Comparison of ENCODE assay signal across 8 cellular contexts in genomic region chr10:5814110-5815107, GRCh38. TPM values are rescaled to one million over a fixed set of nuclear protein-coding genes. Genes with fewer than 3 reads are reported as not detected.
DNase-seq lines count a peak whose midpoint lies in the region; ATAC-seq and TF ChIP-seq lines count a peak whose summit lies in the region.

No MANE protein-coding gene starts in this region.

- no peak for TF ChIP-seq POLR2A in adrenal gland (IDR thresholded peaks at IDR 0.05)

- intact Hi-C loops in adrenal gland (cut with DNase I), result loop anchor here in 1 of 2 donors (10.0 kb wide), 1 partner anchor 50 kb away; no protein-coding TSS in a partner anchor
- intact Hi-C loops in tibial artery (cut with DNase I; ENCODE audit: low total_unique reads), result loop anchor here (10.0 kb wide), 2 partner anchors 180 to 370 kb away; no protein-coding TSS in a partner anchor

- H3K9me3 ChIP-seq in DOHH2 (ENCODE audit: control insufficient read depth, insufficient read depth, low read length), result no peaks in the 10 kb centered on the region
- no peaks in the 10 kb centered on the region for H3K9me3 ChIP-seq in adrenal gland (replicated peaks in 1 of 3)
- no peaks in the 10 kb centered on the region for H3K9me3 ChIP-seq in liver (ENCODE audit: control insufficient read depth in 4 of 4, low read length in 3 of 4)
- H3K9me3 ChIP-seq in tibial artery, result no peaks in the 10 kb centered on the region

- no peaks in the 10 kb centered on the region for H3K9me2 ChIP-seq in DOHH2 (replicated peaks; ENCODE audit: control insufficient read depth, low read length)

- H3K79me2 ChIP-seq in DOHH2 (ENCODE audit: control insufficient read depth, low read length), result peaks cover 58% of the 10 kb centered on the region
- peaks cover 38% of the 10 kb centered on the region for H3K79me2 ChIP-seq in KMS-11 (ENCODE audit: insufficient read depth, low read depth)

- ATAC-seq in HG02798 (IDR thresholded peaks at IDR 0.05; ENCODE audit: poor library complexity, unreplicated experiment) (no peak), GM18867 (IDR thresholded peaks at IDR 0.05; ENCODE audit: unreplicated experiment) (no peak), GM19324 (IDR thresholded peaks at IDR 0.05; ENCODE audit: low FRiP score, unreplicated experiment) (no peak)

- TF ChIP-seq RAD21 in liver (IDR thresholded peaks at IDR 0.05), result no peak

- H3K27ac ChIP-seq in DOHH2 (ENCODE audit: low read depth, low read length) (peak overlapping the region; percentile 82), KMS-11 (peak overlapping the region; percentile 96), adrenal gland (peak overlapping the region; percentile 91 to 99 (median 97)), liver (ENCODE audit: low read depth in 1 of 2, low read length in 2 of 2) (peak overlapping the region; percentile 97 to 100), tibial artery (peak overlapping the region; percentile 96 to 99)

- H3K36me3 ChIP-seq in DOHH2 (ENCODE audit: control insufficient read depth, low read length) (peaks cover 52% of the 10 kb centered on the region), KMS-11 (ENCODE audit: insufficient read depth) (no peaks in the 10 kb centered on the region), adrenal gland (replicated peaks in 1 of 2) (no peaks in the 10 kb centered on the region), liver (ENCODE audit: control insufficient read depth in 4 of 4, insufficient read depth in 3 of 4, low read depth in 1 of 4, low read length in 3 of 4) (no peaks in the 10 kb centered on the region), tibial artery (no peaks in the 10 kb centered on the region)

- peaks cover 7% of the 10 kb centered on the region for H3F3A ChIP-seq in DOHH2 (ENCODE audit: control insufficient read depth, insufficient read depth)

- H2AFZ ChIP-seq in KMS-11 (ENCODE audit: low read depth), result peak overlapping the region; percentile 48

- H3K4me2 ChIP-seq in DOHH2 (ENCODE audit: low read length), result peak overlapping the region; percentile 93
- peak overlapping the region; percentile 62 for H3K4me2 ChIP-seq in KMS-11

- TF ChIP-seq CTCF in DOHH2 (IDR thresholded peaks at IDR 0.05; ENCODE audit: low read depth, low read length, poor library complexity, severe bottlenecking), result no peak
- no peak for TF ChIP-seq CTCF in KMS-11 (conservative IDR thresholded peaks at IDR 0.05; ENCODE audit: low read depth, low read length)
- TF ChIP-seq CTCF in adrenal gland (IDR thresholded peaks at IDR 0.05), result no peak
- TF ChIP-seq CTCF in liver (IDR thresholded peaks at IDR 0.05; ENCODE audit: low read depth, low read length, missing input control), result no peak
- no peak for TF ChIP-seq CTCF in tibial artery (IDR thresholded peaks at IDR 0.05)

- H3K27me3 ChIP-seq in DOHH2 (ENCODE audit: control insufficient read depth, low read length) (no peaks in the 10 kb centered on the region), KMS-11 (ENCODE audit: insufficient read depth, low read depth) (no peaks in the 10 kb centered on the region), adrenal gland (no peaks in the 10 kb centered on the region), liver (ENCODE audit: control insufficient read depth in 4 of 4, insufficient read depth in 4 of 4, low read length in 3 of 4) (no peaks in the 10 kb centered on the region), tibial artery (no peaks in the 10 kb centered on the region)

- peak in 2 of 7 donors; percentile 7 to 27 for DNase-seq in adrenal gland
- DNase-seq in tibial artery, result no peak

- WGBS in adrenal gland, 4 donors, result 26 to 35% (median 33%) methylated on average over 12 of the region's 12 CpGs
- WGBS in liver, result 31% methylated on average over 12 of the region's 12 CpGs

- H4K20me1 ChIP-seq in DOHH2 (ENCODE audit: control insufficient read depth, insufficient read depth, low read depth, low read length) (peaks cover 31% of the 10 kb centered on the region), KMS-11 (ENCODE audit: insufficient read depth) (peaks cover 27% of the 10 kb centered on the region)

- H3K4me3 ChIP-seq in DOHH2 (ENCODE audit: low read length) (peak overlapping the region; percentile 84), KMS-11 (IDR thresholded peaks at IDR 0.05; ENCODE audit: insufficient read depth, low read depth, low read length) (no peak overlapping the region), adrenal gland (peak overlapping the region; percentile 48 to 99 (median 88)), liver (ENCODE audit: low read depth in 1 of 3, low read length in 3 of 3) (peak overlapping the region; percentile 59 to 73 (median 69)), tibial artery (peak overlapping the region; percentile 91 to 100)

- peak overlapping the region; percentile 99 for H3K9ac ChIP-seq in KMS-11
- H3K9ac ChIP-seq in liver (ENCODE audit: low read depth in 1 of 2, low read length in 2 of 2), result peak overlapping the region; percentile 77 to 85

- H3K4me1 ChIP-seq in DOHH2 (ENCODE audit: control insufficient read depth, low read length) (peaks cover 72% of the 10 kb centered on the region), KMS-11 (ENCODE audit: low read depth, poor library complexity, severe bottlenecking) (peaks cover 37% of the 10 kb centered on the region), adrenal gland (replicated peaks in 1 of 2) (peaks cover 23 to 41% of the 10 kb centered on the region in 2 donors), liver (ENCODE audit: control insufficient read depth in 4 of 4, insufficient read depth in 4 of 4, low read length in 3 of 4) (peaks cover 0 to 33% (median 23%) of the 10 kb centered on the region in 4 donors), tibial artery (peaks cover 0 to 37% (median 11%) of the 10 kb centered on the region in 4 donors)

TF ChIP-seq in liver, 16 proteins besides CTCF, POLR2A, EP300 and RAD21:
- no peak for TF ChIP-seq REST (IDR thresholded peaks at IDR 0.05)
- no peak for TF ChIP-seq RXRA (IDR thresholded peaks at IDR 0.05)
- no peak for TF ChIP-seq FOXA1 (IDR thresholded peaks at IDR 0.05)
- TF ChIP-seq JUND (IDR thresholded peaks at IDR 0.05), result peak in 1 of 2 donors; percentile 19
- TF ChIP-seq MAX (IDR thresholded peaks at IDR 0.05), result no peak
- TF ChIP-seq ZBTB33 (IDR thresholded peaks at IDR 0.05), result no peak

RNA-seq across cellular contexts. Expression of gene GDI2, which starts 1.2 kb away (rescaled TPM):
- 100 to 1,000 TPM; 182 to 412 (median 222) TPM for total RNA-seq in adrenal gland
- 100 to 1,000 TPM in 1 of 3 donors, 10 to 100 TPM in 2; 45.3 to 377 (median 48.2) TPM for polyA plus RNA-seq in adrenal gland
- total RNA-seq in liver, result 100 to 1,000 TPM; 190 TPM
- 100 to 1,000 TPM; 103 to 120 TPM for polyA plus RNA-seq in liver
